ENCODE assay signal across 8 cellular contexts in genomic region chr4:4334798-4335520, GRCh38. TPM values are rescaled to one million over a fixed set of nuclear protein-coding genes. Genes with fewer than 3 reads are reported as not detected.
A peak's percentile ranks its signal among the peaks of the same experiment; 100 is the strongest.
DNase-seq lines count a peak whose midpoint lies in the region; ATAC-seq and TF ChIP-seq lines count a peak whose summit lies in the region.

No MANE protein-coding gene starts in this region.

- H3K36me3 Mint-ChIP-seq in Caco-2 (ENCODE audit: insufficient read depth, unreplicated experiment): no peaks in the 10 kb centered on the region
- H3K36me3 Mint-ChIP-seq in T-helper 17 cell (ENCODE audit: low read depth): no peaks in the 10 kb centered on the region

- 0 out of 2 replicates have a peak overlapping the region, but pooled peaks have one; percentile 6 for H3K4me3 ChIP-seq in Caco-2 (ENCODE audit: low read depth, low read length)

- POLR2A ChIA-PET in Caco-2 (lab: Charles Lee): no interaction called here

- no peaks in the 10 kb centered on the region for H3K27me3 ChIP-seq in Caco-2 (replicated peaks; ENCODE audit: control insufficient read depth, insufficient read depth, low read length)

- no peaks in the 10 kb centered on the region for H3K36me3 ChIP-seq in Caco-2 (ENCODE audit: control insufficient read depth, insufficient read depth, low read length)

- H3K27ac Mint-ChIP-seq in Caco-2 (ENCODE audit: unreplicated experiment): no peak overlapping the region
- no peak overlapping the region for H3K27ac Mint-ChIP-seq in T-helper 17 cell

- H3K4me1 Mint-ChIP-seq in Caco-2 (ENCODE audit: low read depth, unreplicated experiment): no peaks in the 10 kb centered on the region
- peaks cover 6% of the 10 kb centered on the region for H3K4me1 Mint-ChIP-seq in T-helper 17 cell

- no peaks in the 10 kb centered on the region for H3K9me3 ChIP-seq in Caco-2
- no peaks in the 10 kb centered on the region for H3K9me3 ChIP-seq in T-helper 17 cell (ENCODE audit: control insufficient read depth, low read length, poor library complexity, severe bottlenecking)

- CTCF ChIA-PET in Caco-2 (lab: Charles Lee): no interaction called here

- TF ChIP-seq CTCF in Caco-2 (IDR thresholded peaks at IDR 0.05; ENCODE audit: insufficient read depth in 1 of 2, low read depth in 1 of 2, low read length in 1 of 2, severe bottlenecking in 1 of 2, unreplicated experiment in 1 of 2): peak; percentile 84 to 87
- peak; percentile 84 for TF ChIP-seq CTCF in GM20000 (IDR thresholded peaks at IDR 0.05; ENCODE audit: extremely low read depth, missing control alignments)
- peak; percentile 78 for TF ChIP-seq CTCF in LNCAP (IDR thresholded peaks at IDR 0.05)

- no peaks in the 10 kb centered on the region for H3K9me3 Mint-ChIP-seq in Caco-2 (ENCODE audit: unreplicated experiment)

- no peaks in the 10 kb centered on the region for H3K4me1 ChIP-seq in Caco-2

- ATAC-seq in T-helper 17 cell: peak; percentile 93

- H3K4me3 Mint-ChIP-seq in Caco-2 (ENCODE audit: unreplicated experiment) (peak overlapping the region; percentile 59), T-helper 17 cell (peak overlapping the region; percentile 41)

- H3K27me3 Mint-ChIP-seq in Caco-2 (ENCODE audit: insufficient read depth, unreplicated experiment): peaks cover 4% of the 10 kb centered on the region
- no peaks in the 10 kb centered on the region for H3K27me3 Mint-ChIP-seq in T-helper 17 cell

- DNase-seq in Caco-2 (peak; percentile 75 to 82), GM20000 (ENCODE audit: low spot score) (peak; percentile 65), T-helper 17 cell (peak; percentile 54 to 69 (median 59)), amygdala (lab: John Stamatoyannopoulos, UW) (peak in 33 of 56 donors; percentile 3 to 68 (median 28)), iPS DF 4.7 (ENCODE audit: extremely low read depth, low spot score) (peak; percentile 33), SHP77 treated with DMSO at 0.1 percent for 48 hours (lab: John Stamatoyannopoulos, UW) (no peak)
- peak; percentile 49 to 57 for DNase-seq in stimulated activated CD4-positive, alpha-beta T cell treated with anti-CD3 and anti-CD28 coated beads, Interleukin-15, amount 100 ng/mL, for 1 hour (ENCODE audit: low read depth in 1 of 2, low spot score in 1 of 2)

- intact Hi-C loops in Caco-2 (cut with micrococcal nuclease; ENCODE audit: unreplicated experiment): loop anchor here (1.0 kb wide), 3 partner anchors 76 to 87 kb away; partner anchors contain the start of gene TMEM128

- no TSS peak for BruUV-seq in Caco-2 (replicated peaks; lab: Mats Ljungman, UMichigan)

RNA-seq across cellular contexts. Expression of gene ZBTB49, which starts 44.9 kb away (rescaled TPM):
- total RNA-seq in Caco-2 (2022): 3.5 and 7.2 TPM in 2 replicates
- 10 to 100 TPM in 1 of 2 donors, 1 to 10 TPM in 1; 7.4 to 12.9 TPM for total RNA-seq in T-helper 17 cell

RNA-seq across cellular contexts. Expression of gene LYAR, which starts 45.0 kb away (rescaled TPM):
- 27.3 and 29.8 TPM in 2 replicates for total RNA-seq in Caco-2 (2022)
- 10 to 100 TPM; 14.6 to 18.2 TPM for total RNA-seq in T-helper 17 cell

RNA-seq across cellular contexts. Expression of gene NSG1, which starts 51.9 kb away (rescaled TPM):
- 5.5 and 7.2 TPM in 2 replicates for total RNA-seq in Caco-2 (2022)
- total RNA-seq in T-helper 17 cell: 10 to 100 TPM; 13.1 to 50.9 TPM
